ENCODE assay signal across 40 cellular contexts in the genomic region with DNA sequence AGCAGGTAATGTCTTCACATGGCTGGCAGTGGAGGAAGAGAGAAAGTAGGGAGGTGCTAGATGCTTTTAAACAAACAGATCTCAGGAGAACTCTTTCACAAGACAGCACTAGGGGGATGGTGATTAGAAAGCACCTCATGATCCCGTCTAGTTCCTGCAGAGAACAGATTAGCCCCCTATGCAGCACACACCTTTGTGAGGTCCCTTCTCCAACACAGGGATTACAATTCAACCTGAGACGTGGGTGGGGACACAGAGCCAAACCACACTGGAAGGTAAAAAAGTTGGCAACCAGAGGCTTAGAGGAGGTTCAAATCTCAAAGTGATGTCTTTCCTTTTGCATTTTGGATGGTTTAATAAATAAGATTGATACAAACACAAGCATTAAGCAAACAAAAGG.
"Had no signal": no experiment of that assay in that cellular context is flagged by ENCODE, and none has a peak within 500 bp of the region (broad histone marks: within the 10 kb centered on the region; RNA-seq: fewer than 3 reads in every experiment).

No MANE protein-coding gene starts in this region.

- H3K4me3 ChIP-seq: ascending aorta, cardiac muscle cell had no signal

- H3K4me3 Mint-ChIP-seq: activated CD4-positive, alpha-beta memory T cell treated with anti-CD3 and anti-CD28 coated beads for 36 hours; activated CD4-positive, alpha-beta T cell treated with anti-CD3 and anti-CD28 coated beads for 36 hours; activated CD4-positive, alpha-beta T cell treated with anti-CD3 and anti-CD28 coated beads, Interleukin-2, amount 10 ng/mL, durations not matched to agents 7 days and 5 days; activated CD8-positive, alpha-beta T cell treated with anti-CD3 and anti-CD28 coated beads for 36 hours; activated naive CD4-positive, alpha-beta T cell treated with anti-CD3 and anti-CD28 coated beads for 36 hours; activated naive CD8-positive, alpha-beta T cell treated with anti-CD3 and anti-CD28 coated beads, Interleukin-2, amount 10 ng/mL, durations not matched to agents 7 days and 5 days; activated naive CD8-positive, alpha-beta T cell treated with anti-CD3 and anti-CD28 coated beads, Interleukin-2, amount 50 U/mL, for 24 hours; activated T-cell treated with anti-CD3 and anti-CD28 coated beads, Interleukin-2, amount 50 U/mL, for 4 hours; activated T-cell treated with anti-CD3 and anti-CD28 coated beads, Interleukin-2, amount 50 U/mL, for 72 hours; activated T-helper 1 cell treated with anti-CD3 and anti-CD28 coated beads, Interleukin-12 subunit alpha, Interleukin-12 subunit beta, Interleukin-2, Interleukin-4 antibody, amounts not matched to agents 30 ng/mL and 10 ng/mL and 1 ng/mL, durations not matched to agents 14 hours and 24 hours and 36 hours; activated T-helper 17 cell treated with anti-CD3 and anti-CD28 coated beads, Interleukin-2, amount 50 U/mL, for 72 hours; brain; central memory CD8-positive, alpha-beta T cell; T-helper 1 cell treated with Interleukin-12 subunit alpha and Interleukin-12 subunit beta and Interleukin-4 antibody, amounts not matched to agents 30 μg/mL and 1 μg/mL, for 36 hours; T-helper 2 cell treated with Interferon-gamma antibody and Interleukin-4, amounts not matched to agents 5 μg/mL and 100 μg/mL, for 36 hours had no signal

- FAIRE-seq: bronchial epithelial cell, TTC549 had no signal

- H3K27me3 ChIP-seq: ascending aorta, cardiac muscle cell had no signal

- H3K36me3 ChIP-seq: ascending aorta, cardiac muscle cell had no signal

- H3K9me3 Mint-ChIP-seq: activated CD4-positive, alpha-beta memory T cell treated with anti-CD3 and anti-CD28 coated beads for 36 hours; activated CD4-positive, alpha-beta T cell treated with anti-CD3 and anti-CD28 coated beads, Interleukin-2, amount 10 ng/mL, durations not matched to agents 7 days and 5 days; activated CD8-positive, alpha-beta T cell treated with anti-CD3 and anti-CD28 coated beads for 36 hours; activated naive CD4-positive, alpha-beta T cell treated with anti-CD3 and anti-CD28 coated beads for 36 hours; activated naive CD4-positive, alpha-beta T cell treated with anti-CD3 and anti-CD28 coated beads, Interleukin-2, amount 50 U/mL, for 72 hours; activated naive CD8-positive, alpha-beta T cell treated with anti-CD3 and anti-CD28 coated beads, Interleukin-2, amount 10 ng/mL, durations not matched to agents 7 days and 5 days; activated naive CD8-positive, alpha-beta T cell treated with anti-CD3 and anti-CD28 coated beads, Interleukin-2, amount 50 U/mL, for 24 hours; activated T-cell treated with anti-CD3 and anti-CD28 coated beads, Interleukin-2, amount 50 U/mL, for 4 hours; activated T-cell treated with anti-CD3 and anti-CD28 coated beads, Interleukin-2, amount 50 U/mL, for 72 hours; activated T-helper 1 cell treated with anti-CD3 and anti-CD28 coated beads, Interleukin-12 subunit alpha, Interleukin-12 subunit beta, Interleukin-2, Interleukin-4 antibody, amounts not matched to agents 30 ng/mL and 10 ng/mL and 1 ng/mL, durations not matched to agents 14 hours and 24 hours and 36 hours; activated T-helper 17 cell treated with anti-CD3 and anti-CD28 coated beads, Interleukin-2, amount 50 U/mL, for 72 hours; central memory CD8-positive, alpha-beta T cell; T-helper 1 cell treated with Interleukin-12 subunit alpha and Interleukin-12 subunit beta and Interleukin-4 antibody, amounts not matched to agents 30 μg/mL and 1 μg/mL, for 36 hours; T-helper 2 cell treated with Interferon-gamma antibody and Interleukin-4, amounts not matched to agents 5 μg/mL and 100 μg/mL, for 36 hours had no signal

- DNase-seq: activated CD4-positive, alpha-beta memory T cell treated with anti-CD3 and anti-CD28 coated beads for 36 hours; activated CD4-positive, alpha-beta T cell treated with anti-CD3 and anti-CD28 coated beads for 1 hour; activated CD4-positive, alpha-beta T cell treated with anti-CD3 and anti-CD28 coated beads for 36 hours; activated CD4-positive, alpha-beta T cell treated with anti-CD3 and anti-CD28 coated beads for 48 hours; activated CD4-positive, alpha-beta T cell treated with anti-CD3 and anti-CD28 coated beads, Interleukin-2, amount 10 ng/mL, durations not matched to agents 7 days and 5 days; activated CD4-positive, alpha-beta T cell treated with anti-CD3 and anti-CD28 coated beads, Interleukin-2, amount 50 U/mL, for 4 hours; activated CD4-positive, CD25-positive, alpha-beta regulatory T cell; activated CD8-positive, alpha-beta memory T cell treated with anti-CD3 and anti-CD28 coated beads, Interleukin-2, amount 50 U/mL, for 4 hours; activated CD8-positive, alpha-beta T cell treated with anti-CD3 and anti-CD28 coated beads for 36 hours; activated effector memory CD4-positive, alpha-beta T cell treated with anti-CD3 and anti-CD28 coated beads, Interleukin-2, amount 50 U/mL, for 16 hours; activated gamma-delta T cell treated with Interleukin-2 at 50 U/mL for 16 hours; activated naive CD4-positive, alpha-beta T cell; activated naive CD4-positive, alpha-beta T cell treated with anti-CD3 and anti-CD28 coated beads for 36 hours; activated naive CD4-positive, alpha-beta T cell treated with anti-CD3 and anti-CD28 coated beads, Interleukin-2, amount 50 U/mL, for 16 hours; activated naive CD8-positive, alpha-beta T cell treated with anti-CD3 and anti-CD28 coated beads, Interleukin-2, amount 10 ng/mL, durations not matched to agents 7 days and 5 days; activated naive CD8-positive, alpha-beta T cell treated with anti-CD3 and anti-CD28 coated beads, Interleukin-2, amount 50 U/mL, for 24 hours; activated T-cell treated with anti-CD3 and anti-CD28 coated beads for 4 hours; activated T-cell treated with anti-CD3 and anti-CD28 coated beads, Interleukin-2, amount 50 U/mL, for 1 hour; activated T-cell treated with anti-CD3 and anti-CD28 coated beads, Interleukin-2, amount 50 U/mL, for 4 hours; activated T-cell treated with anti-CD3 and anti-CD28 coated beads, Interleukin-2, amount 50 U/mL, for 72 hours; amygdala; anterior cingulate cortex; caudate nucleus; cerebellar nuclear complex; T-helper 1 cell; T-helper 2 cell; T-helper 9 cell had no signal

- H3K4me1 Mint-ChIP-seq: activated CD4-positive, alpha-beta T cell treated with anti-CD3 and anti-CD28 coated beads for 36 hours; activated CD4-positive, alpha-beta T cell treated with anti-CD3 and anti-CD28 coated beads, Interleukin-2, amount 10 ng/mL, durations not matched to agents 7 days and 5 days; activated naive CD8-positive, alpha-beta T cell treated with anti-CD3 and anti-CD28 coated beads, Interleukin-2, amount 10 ng/mL, durations not matched to agents 7 days and 5 days; activated naive CD8-positive, alpha-beta T cell treated with anti-CD3 and anti-CD28 coated beads, Interleukin-2, amount 50 U/mL, for 24 hours; activated T-helper 17 cell treated with anti-CD3 and anti-CD28 coated beads, Interleukin-2, amount 50 U/mL, for 72 hours; central memory CD8-positive, alpha-beta T cell had no signal

- H3K27me3 Mint-ChIP-seq: activated CD4-positive, alpha-beta memory T cell treated with anti-CD3 and anti-CD28 coated beads for 36 hours; activated CD4-positive, alpha-beta T cell treated with anti-CD3 and anti-CD28 coated beads for 36 hours; activated CD4-positive, alpha-beta T cell treated with anti-CD3 and anti-CD28 coated beads, Interleukin-2, amount 10 ng/mL, durations not matched to agents 7 days and 5 days; activated CD8-positive, alpha-beta T cell treated with anti-CD3 and anti-CD28 coated beads for 36 hours; activated naive CD8-positive, alpha-beta T cell treated with anti-CD3 and anti-CD28 coated beads, Interleukin-2, amount 10 ng/mL, durations not matched to agents 7 days and 5 days; activated naive CD8-positive, alpha-beta T cell treated with anti-CD3 and anti-CD28 coated beads, Interleukin-2, amount 50 U/mL, for 24 hours; activated T-helper 17 cell treated with anti-CD3 and anti-CD28 coated beads, Interleukin-2, amount 50 U/mL, for 72 hours; central memory CD8-positive, alpha-beta T cell had no signal

- H3K9me3 ChIP-seq: ascending aorta had no signal

- H3K27ac ChIP-seq: ascending aorta, cardiac muscle cell, VCaP had no signal

- H3K36me3 Mint-ChIP-seq: activated CD4-positive, alpha-beta memory T cell treated with anti-CD3 and anti-CD28 coated beads for 36 hours; activated naive CD8-positive, alpha-beta T cell treated with anti-CD3 and anti-CD28 coated beads, Interleukin-2, amount 10 ng/mL, durations not matched to agents 7 days and 5 days had no signal

- ATAC-seq: activated CD4-positive, alpha-beta T cell treated with anti-CD3 and anti-CD28 coated beads for 36 hours; activated CD4-positive, CD25-positive, alpha-beta regulatory T cell treated with anti-CD3 and anti-CD28 coated beads, Interleukin-2, amount 50 U/mL, for 24 hours; activated CD8-positive, alpha-beta T cell treated with anti-CD3 and anti-CD28 coated beads for 36 hours; activated naive CD4-positive, alpha-beta T cell treated with anti-CD3 and anti-CD28 coated beads, Interleukin-2, amount 50 U/mL, for 72 hours; activated naive CD8-positive, alpha-beta T cell treated with anti-CD3 and anti-CD28 coated beads, Interleukin-2, amount 50 U/mL, for 24 hours; activated T-cell treated with anti-CD3 and anti-CD28 coated beads, Interleukin-2, amount 50 U/mL, for 4 hours; activated T-cell treated with anti-CD3 and anti-CD28 coated beads, Interleukin-2, amount 50 U/mL, for 72 hours; activated T-helper 17 cell treated with anti-CD3 and anti-CD28 coated beads, Interleukin-2, amount 50 U/mL, for 72 hours had no signal

- H3K27ac Mint-ChIP-seq: activated CD4-positive, alpha-beta memory T cell treated with anti-CD3 and anti-CD28 coated beads for 36 hours; activated CD4-positive, alpha-beta T cell treated with anti-CD3 and anti-CD28 coated beads for 36 hours; activated CD4-positive, alpha-beta T cell treated with anti-CD3 and anti-CD28 coated beads, Interleukin-2, amount 10 ng/mL, durations not matched to agents 7 days and 5 days; activated CD8-positive, alpha-beta T cell treated with anti-CD3 and anti-CD28 coated beads for 36 hours; activated naive CD4-positive, alpha-beta T cell treated with anti-CD3 and anti-CD28 coated beads for 36 hours; activated naive CD8-positive, alpha-beta T cell treated with anti-CD3 and anti-CD28 coated beads, Interleukin-2, amount 10 ng/mL, durations not matched to agents 7 days and 5 days; activated naive CD8-positive, alpha-beta T cell treated with anti-CD3 and anti-CD28 coated beads, Interleukin-2, amount 50 U/mL, for 24 hours; activated T-cell treated with anti-CD3 and anti-CD28 coated beads, Interleukin-2, amount 50 U/mL, for 72 hours; activated T-helper 1 cell treated with anti-CD3 and anti-CD28 coated beads, Interleukin-12 subunit alpha, Interleukin-12 subunit beta, Interleukin-2, Interleukin-4 antibody, amounts not matched to agents 30 ng/mL and 10 ng/mL and 1 ng/mL, durations not matched to agents 14 hours and 24 hours and 36 hours; activated T-helper 17 cell treated with anti-CD3 and anti-CD28 coated beads, Interleukin-2, amount 50 U/mL, for 72 hours; brain; T-helper 1 cell treated with Interleukin-12 subunit alpha and Interleukin-12 subunit beta and Interleukin-4 antibody, amounts not matched to agents 30 μg/mL and 1 μg/mL, for 36 hours; T-helper 2 cell treated with Interferon-gamma antibody and Interleukin-4, amounts not matched to agents 5 μg/mL and 100 μg/mL, for 36 hours had no signal
